8 cellular contexts compared by ENCODE assay signal in the genomic region with DNA sequence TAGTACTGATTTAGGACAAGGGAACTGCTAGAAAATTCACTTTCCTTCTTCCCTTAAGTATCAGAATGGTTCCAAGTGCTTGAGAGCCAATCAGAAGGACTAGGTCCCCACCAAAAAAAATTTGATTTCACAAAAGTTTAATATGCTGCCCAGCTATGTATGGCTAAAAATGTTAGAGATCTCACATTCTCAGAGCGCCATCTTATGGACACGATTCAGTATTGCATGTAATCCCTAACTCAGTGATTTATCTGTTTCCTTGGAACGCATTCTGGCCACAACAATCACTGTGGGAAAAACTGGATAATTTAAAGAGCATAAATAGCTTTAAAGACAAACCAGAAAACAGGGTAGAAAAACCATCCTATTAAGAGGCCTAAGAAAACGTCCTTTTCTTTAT.
A peak's percentile ranks its signal among the peaks of the same experiment; 100 is the strongest.
DNase-seq lines count a peak whose midpoint lies in the region; ATAC-seq, FAIRE-seq and TF ChIP-seq lines count a peak whose summit lies in the region.

No MANE protein-coding gene starts in this region.

- peaks cover 22% of the 10 kb centered on the region for H3K4me1 Mint-ChIP-seq in glutamatergic neuron (ENCODE audit: low read depth, unreplicated experiment)
- no peaks in the 10 kb centered on the region for H3K4me1 Mint-ChIP-seq in stimulated activated naive B cell treated with anti-CD40 and anti-IgM and Interleukin-4, amounts not matched to agents 10 μg/mL and 1 μg/mL and 100 μg/mL, for 72 hours

- no peak overlapping the region for H3K4me3 Mint-ChIP-seq in glutamatergic neuron (ENCODE audit: unreplicated experiment)
- no peak overlapping the region for H3K4me3 Mint-ChIP-seq in stimulated activated naive B cell treated with anti-CD40 and anti-IgM and Interleukin-4, amounts not matched to agents 10 μg/mL and 1 μg/mL and 100 μg/mL, for 72 hours

- WGBS in HUES64 = no CpG with 5 or more reads among the region's 4 CpGs

- intact Hi-C loops in gastrocnemius medialis (cut with DNase I; ENCODE audit: low total_unique reads) = loop anchor here (1.0 to 10.0 kb wide), 2 partner anchors 335 to 696 kb away; no protein-coding TSS in a partner anchor

- TF ChIP-seq POLR2A in gastrocnemius medialis (IDR thresholded peaks at IDR 0.05) = no peak

- H3K4me3 ChIP-seq in HUES64 (ENCODE audit: low read length) (no peak overlapping the region), gastrocnemius medialis (no peak overlapping the region)

- no peaks in the 10 kb centered on the region for H3K9me3 Mint-ChIP-seq in glutamatergic neuron (ENCODE audit: unreplicated experiment)
- H3K9me3 Mint-ChIP-seq in stimulated activated naive B cell treated with anti-CD40 and anti-IgM and Interleukin-4, amounts not matched to agents 10 μg/mL and 1 μg/mL and 100 μg/mL, for 72 hours = no peaks in the 10 kb centered on the region

- peak in 1 of 2 donors; percentile 46 for ATAC-seq in gastrocnemius medialis
- no peak for ATAC-seq in stimulated activated naive B cell treated with anti-CD40 and anti-IgM and Interleukin-4, amounts not matched to agents 10 μg/mL and 1 μg/mL and 100 μg/mL, for 72 hours (replicated peaks)
- no peak for ATAC-seq in HG03378 (IDR thresholded peaks at IDR 0.05; ENCODE audit: unreplicated experiment)
- ATAC-seq in GM19324 (IDR thresholded peaks at IDR 0.05; ENCODE audit: low FRiP score, unreplicated experiment) = no peak

- TF ChIP-seq CTCF in D721Med (IDR thresholded peaks at IDR 0.05; ENCODE audit: insufficient read depth, missing control alignments) = peak; percentile 67
- TF ChIP-seq CTCF in glutamatergic neuron (IDR thresholded peaks at IDR 0.05; ENCODE audit: partially characterized antibody, unreplicated experiment) = peak; percentile 80
- TF ChIP-seq CTCF in gastrocnemius medialis (IDR thresholded peaks at IDR 0.05 in 4 of 5, conservative IDR thresholded peaks at IDR 0.05 in 1 of 5) = peak; percentile 33 to 73 (median 65)

- H3K36me3 Mint-ChIP-seq in glutamatergic neuron (ENCODE audit: unreplicated experiment) = no peaks in the 10 kb centered on the region
- no peaks in the 10 kb centered on the region for H3K36me3 Mint-ChIP-seq in stimulated activated naive B cell treated with anti-CD40 and anti-IgM and Interleukin-4, amounts not matched to agents 10 μg/mL and 1 μg/mL and 100 μg/mL, for 72 hours

- H3K36me3 ChIP-seq in HUES64 (ENCODE audit: insufficient read depth, low read length) (no peaks in the 10 kb centered on the region), gastrocnemius medialis (no peaks in the 10 kb centered on the region)

- no peak overlapping the region for H3K27ac Mint-ChIP-seq in glutamatergic neuron (ENCODE audit: unreplicated experiment)
- no peak overlapping the region for H3K27ac Mint-ChIP-seq in stimulated activated naive B cell treated with anti-CD40 and anti-IgM and Interleukin-4, amounts not matched to agents 10 μg/mL and 1 μg/mL and 100 μg/mL, for 72 hours

- in situ Hi-C loops in gastrocnemius medialis (cut with MboI; ENCODE audit: low sequenced_read_pairs in 4 of 4) = loop anchor here in 3 of 4 donors (10.0 to 25.0 kb wide), 3 partner anchors 333 to 683 kb away; no protein-coding TSS in a partner anchor

- H3K27me3 ChIP-seq in HUES64 (ENCODE audit: insufficient read depth, low read length) = no peaks in the 10 kb centered on the region
- H3K27me3 ChIP-seq in gastrocnemius medialis = no peaks in the 10 kb centered on the region

- H3K9me3 ChIP-seq in HUES64 (ENCODE audit: insufficient read depth, low read depth, low read length) = no peaks in the 10 kb centered on the region
- H3K9me3 ChIP-seq in gastrocnemius medialis = no peaks in the 10 kb centered on the region

- FAIRE-seq in D721Med (lab: Jason Lieb, UNC) = no peak

- DNase-seq in D721Med (ENCODE audit: insufficient read length, low spot score) (peak; percentile 15), SW480 (ENCODE audit: low spot score) (peak; percentile 30), glutamatergic neuron (no peak), gastrocnemius medialis (no peak)
- no peak for DNase-seq in stimulated activated naive B cell treated with anti-CD40 and anti-IgM and Interleukin-4, amounts not matched to agents 10 μg/mL and 1 μg/mL and 100 μg/mL, for 72 hours

- peak overlapping the region; percentile 25; the same call in 1 of the 2 replicates for H3K9ac ChIP-seq in HUES64 (ENCODE audit: low read depth, low read length)

- H3K27ac ChIP-seq in HUES64 (ENCODE audit: low read depth, low read length) = no peak overlapping the region
- H3K27ac ChIP-seq in gastrocnemius medialis = no peak overlapping the region

- peaks cover 2% of the 10 kb centered on the region for H3K27me3 Mint-ChIP-seq in glutamatergic neuron (ENCODE audit: unreplicated experiment)
- H3K27me3 Mint-ChIP-seq in stimulated activated naive B cell treated with anti-CD40 and anti-IgM and Interleukin-4, amounts not matched to agents 10 μg/mL and 1 μg/mL and 100 μg/mL, for 72 hours = peaks cover 0 to 10% of the 10 kb centered on the region in 2 donors

- peaks cover 24% of the 10 kb centered on the region for H3K4me1 ChIP-seq in HUES64 (ENCODE audit: insufficient read depth, low read length)
- H3K4me1 ChIP-seq in gastrocnemius medialis = no peaks in the 10 kb centered on the region

Comparison
In these comparisons a context has a peak if more than half of its experiments do, and no peak if none do; other contexts are left out.
1. DNase-seq: peak in D721Med (single experiment) and SW480 (single experiment); none in glutamatergic neuron (single experiment), gastrocnemius medialis (0 of 2) and stimulated activated naive B cell treated with anti-CD40 and anti-IgM and Interleukin-4, amounts not matched to agents 10 μg/mL and 1 μg/mL and 100 μg/mL, for 72 hours (single experiment).
2. Peak in every context shown above with its lines, with median percentiles within 50 percentile points of each other: CTCF ChIP-seq.